Comparison of ENCODE assay signal across 8 cellular contexts in genomic region chr13:20703785-20704458, GRCh38. TPM values are rescaled to one million over a fixed set of nuclear protein-coding genes. Genes with fewer than 3 reads are reported as not detected.
A peak's percentile ranks its signal among the peaks of the same experiment; 100 is the strongest.
DNase-seq lines count a peak whose midpoint lies in the region; ATAC-seq, FAIRE-seq and TF ChIP-seq lines count a peak whose summit lies in the region.

No MANE protein-coding gene starts in this region.

- H3K27me3 ChIP-seq in WERI-Rb-1 (ENCODE audit: insufficient read depth, low read depth, severe bottlenecking) = no peaks in the 10 kb centered on the region
- H3K27me3 ChIP-seq in bronchial epithelial cell (ENCODE audit: control insufficient read depth, insufficient read depth, low read length) = peaks cover 1% of the 10 kb centered on the region
- H3K27me3 ChIP-seq in kidney epithelial cell (ENCODE audit: control insufficient read depth, insufficient read depth, low read length) = peaks cover 2% of the 10 kb centered on the region

- peak; percentile 93 for ATAC-seq in Right ventricle myocardium inferior
- ATAC-seq in HG02759 (IDR thresholded peaks at IDR 0.05; ENCODE audit: unreplicated experiment) = peak; percentile 92

- no peak overlapping the region for H3K27ac ChIP-seq in WERI-Rb-1

- H3K36me3 ChIP-seq in WERI-Rb-1 (no peaks in the 10 kb centered on the region), bronchial epithelial cell (ENCODE audit: control insufficient read depth, insufficient read depth, low read length) (no peaks in the 10 kb centered on the region), kidney epithelial cell (ENCODE audit: control insufficient read depth, insufficient read depth, low read length) (no peaks in the 10 kb centered on the region)

- H3K9me3 ChIP-seq in WERI-Rb-1 (ENCODE audit: severe bottlenecking) = no peaks in the 10 kb centered on the region

- DNase-seq in Right ventricle myocardium inferior (ENCODE audit: missing footprints) (peak; percentile 87), cardiac septum (ENCODE audit: low spot score) (no peak), NCI-H146 (lab: John Stamatoyannopoulos, UW) (peak; percentile 91), WERI-Rb-1 (peak; percentile 90), bronchial epithelial cell (ENCODE audit: low read depth) (peak; percentile 59), kidney epithelial cell (ENCODE audit: low read depth) (peak; percentile 10)
- peak; percentile 64 to 68 for DNase-seq in stimulated activated CD4-positive, alpha-beta T cell treated with anti-CD3 and anti-CD28 coated beads, Interleukin-1b, Interleukin-23, amount 100 ng/mL, for 4 hours (ENCODE audit: low read depth in 2 of 2)

- no peak for FAIRE-seq in bronchial epithelial cell (lab: Jason Lieb, UNC)

- TF ChIP-seq CTCF in WERI-Rb-1 (IDR thresholded peaks at IDR 0.05; ENCODE audit: low read depth, low read length) (peak; percentile 80), bronchial epithelial cell (IDR thresholded peaks at IDR 0.05; ENCODE audit: insufficient read depth, low read length, severe bottlenecking) (peak; percentile 53), kidney epithelial cell (IDR thresholded peaks at IDR 0.05; ENCODE audit: insufficient read depth, low read length, poor library complexity, severe bottlenecking) (no peak)

- intact Hi-C loops in Right ventricle myocardium inferior (cut with DNase I) = loop anchor here (5.0 kb wide), 1 partner anchor 507 kb away; no protein-coding TSS in a partner anchor
- intact Hi-C loops in cardiac septum (cut with DNase I) = loop anchor here (5.0 kb wide), 1 partner anchor 177 kb away; the partner anchor contains the start of gene CRYL1

- H3K4me3 ChIP-seq in WERI-Rb-1 (ENCODE audit: low read depth, low read length) (peak overlapping the region; percentile 9; the same call in 1 of the 2 replicates), bronchial epithelial cell (ENCODE audit: low read depth, low read length) (peak overlapping the region; percentile 56), kidney epithelial cell (ENCODE audit: low read depth, low read length) (peak overlapping the region; percentile 36)

RNA-seq across cellular contexts. Expression of gene IL17D, which starts 0.4 kb away (rescaled TPM):
- 0.62 TPM for total RNA-seq in Right ventricle myocardium inferior
- total RNA-seq in cardiac septum = 2.4 TPM
- total RNA-seq in bronchial epithelial cell = under 0.01 and 0.13 TPM in 2 replicates
- total RNA-seq in kidney epithelial cell = 0.46 and 0.89 TPM in 2 replicates
